Comparison of ENCODE assay signal across 26 cellular contexts in genomic region chr6:158337332-158337731, GRCh38.
"Had no signal": no experiment of that assay in that cellular context is flagged by ENCODE, and none has a peak within 500 bp of the region (broad histone marks: within the 10 kb centered on the region; RNA-seq: fewer than 3 reads in every experiment).

No MANE protein-coding gene starts in this region.

- H3K4me3 ChIP-seq: ovary, skin epidermis, vagina had no signal

- DNase-seq: activated CD4-positive, alpha-beta memory T cell treated with anti-CD3 and anti-CD28 coated beads, Interleukin-2, amount 10 ng/mL, durations not matched to agents 7 days and 5 days; activated CD4-positive, alpha-beta T cell treated with anti-CD3 and anti-CD28 coated beads for 1 hour; activated CD4-positive, alpha-beta T cell treated with anti-CD3 and anti-CD28 coated beads, Interleukin-2, amount 10 ng/mL, durations not matched to agents 7 days and 5 days; activated CD8-positive, alpha-beta memory T cell treated with anti-CD3 and anti-CD28 coated beads, Interleukin-2, amount 50 U/mL, for 48 hours; activated gamma-delta T cell; activated naive CD4-positive, alpha-beta T cell treated with anti-CD3 and anti-CD28 coated beads, Interleukin-2, amount 50 U/mL, for 16 hours; activated T-cell treated with anti-CD3 and anti-CD28 coated beads, Interleukin-2, amount 50 U/mL, for 24 hours; amniotic stem cell; dermis blood vessel endothelial cell; effector CD4-positive, alpha-beta T cell; glutamatergic neuron; left cardiac atrium; naive thymus-derived CD4-positive, alpha-beta T cell; ovary; stimulated activated CD4-positive, alpha-beta T cell treated with anti-CD3 and anti-CD28 coated beads, Interleukin-12 subunit alpha, Interleukin-12 subunit beta, amount 100 ng/mL, for 4 hours; stimulated activated CD4-positive, alpha-beta T cell treated with anti-CD3 and anti-CD28 coated beads, Interleukin-4, amount 100 ng/mL, for 24 hours; T-helper 9 cell had no signal

- H3K27me3 ChIP-seq: ovary, vagina had no signal

- H3K4me1 ChIP-seq: vagina had no signal

- H3K36me3 ChIP-seq: ovary, vagina had no signal

- H3K27ac ChIP-seq: ovary, skin epidermis, vagina had no signal

- FAIRE-seq: astrocyte, colon, frontal cortex, keratinocyte, TTC549 had no signal

- ATAC-seq: left cardiac atrium; naive thymus-derived CD4-positive, alpha-beta T cell; sciatic nerve; stimulated activated effector memory CD8-positive, alpha-beta T cell treated with anti-CD3 and anti-CD28 coated beads, Interleukin-12 subunit alpha, Interleukin-12 subunit beta, amount 100 ng/mL, for 72 hours had no signal

- H3K9me3 ChIP-seq: ovary, vagina had no signal
